14 cellular contexts compared by ENCODE assay signal in the genomic region with DNA sequence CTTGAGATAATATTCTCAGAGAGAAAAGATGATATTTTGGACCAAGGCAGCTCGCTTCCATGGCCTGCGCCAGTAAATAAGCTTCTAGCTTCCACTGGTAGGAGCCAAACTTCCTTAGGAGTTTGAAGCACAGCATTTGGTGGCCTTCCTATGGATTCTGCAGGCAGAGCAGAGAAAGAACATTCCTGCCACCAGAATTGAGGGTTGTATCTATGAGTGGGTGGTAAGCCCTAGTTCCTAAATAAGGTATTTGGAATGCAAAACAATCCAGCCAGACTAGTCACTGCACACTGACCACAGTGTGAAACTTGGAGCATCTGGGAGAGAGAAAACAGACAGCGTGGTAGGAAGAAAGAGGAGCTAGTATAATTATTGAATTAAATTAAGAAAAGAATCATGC. TPM values are rescaled to one million over a fixed set of nuclear protein-coding genes. Genes with fewer than 3 reads are reported as not detected.
DNase-seq lines count a peak whose midpoint lies in the region; ATAC-seq and TF ChIP-seq lines count a peak whose summit lies in the region.
"Had no signal": no experiment of that assay in that cellular context is flagged by ENCODE, and none has a peak within 500 bp of the region (broad histone marks: within the 10 kb centered on the region; RNA-seq: fewer than 3 reads in every experiment).

No MANE protein-coding gene starts in this region.

- peak overlapping the region; percentile 57 for H3K27ac ChIP-seq in mesodermal cell (ENCODE audit: low read depth, low read length, severe bottlenecking)

- no peak overlapping the region for H3K4me3 Mint-ChIP-seq in chondrocyte (ENCODE audit: unreplicated experiment)
- H3K4me3 Mint-ChIP-seq: CD4-positive, alpha-beta memory T cell; stimulated activated naive CD8-positive, alpha-beta T cell treated with anti-CD3 and anti-CD28 coated beads, Interleukin-15, Interleukin-2, amounts not matched to agents 100 ng/mL and 50 ng/mL, for 24 hours had no signal

- H3K36me3 ChIP-seq in mesodermal cell (ENCODE audit: control insufficient read depth, insufficient read depth, low read length): no peaks in the 10 kb centered on the region

- peaks cover 7% of the 10 kb centered on the region for H3K9me3 Mint-ChIP-seq in chondrocyte (ENCODE audit: low read depth)
- H3K9me3 Mint-ChIP-seq: CD4-positive, alpha-beta memory T cell; stimulated activated naive CD8-positive, alpha-beta T cell treated with anti-CD3 and anti-CD28 coated beads, Interleukin-15, Interleukin-2, amounts not matched to agents 100 ng/mL and 50 ng/mL, for 24 hours had no signal

- H3K9me3 ChIP-seq in mesodermal cell (ENCODE audit: control insufficient read depth, low read length): peaks cover 7% of the 10 kb centered on the region

- 71 to 94% methylated on average over 2 of the region's 3 CpGs for WGBS in mesodermal cell (ENCODE audit: insufficient coverage in 2 of 2), 2 experiments

- ATAC-seq in HG03135 (IDR thresholded peaks at IDR 0.05; ENCODE audit: unreplicated experiment) (no peak), GM18907 (IDR thresholded peaks at IDR 0.05; ENCODE audit: unreplicated experiment) (no peak)

- peak; percentile 70 for TF ChIP-seq CTCF in chondrocyte (IDR thresholded peaks at IDR 0.05)

- DNase-seq in AG20443 (ENCODE audit: low spot score) (peak; percentile 88), M059J (ENCODE audit: low read depth) (peak; percentile 88), chondrocyte (ENCODE audit: low spot score) (no peak), SIG-M5 (lab: John Stamatoyannopoulos, UW) (no peak)
- no peak for DNase-seq in activated CD4-positive, CD25-positive, alpha-beta regulatory T cell (lab: John Stamatoyannopoulos, UW)
- DNase-seq: CD4-positive, alpha-beta memory T cell; effector CD8-positive, alpha-beta T cell; NCI-H1105; stimulated activated CD4-positive, alpha-beta T cell treated with anti-CD3 and anti-CD28 coated beads, Interleukin-4, amount 100 ng/mL, for 4 hours had no signal

- H3K4me3 ChIP-seq in mesodermal cell (ENCODE audit: extremely low read depth, insufficient read depth, low read length, poor library complexity, severe bottlenecking): no peak overlapping the region

- H3K36me3 Mint-ChIP-seq in chondrocyte (ENCODE audit: low read depth): peaks cover 3% of the 10 kb centered on the region
- H3K36me3 Mint-ChIP-seq: CD4-positive, alpha-beta memory T cell had no signal

- peaks cover 67% of the 10 kb centered on the region for H3K4me1 Mint-ChIP-seq in chondrocyte (ENCODE audit: low read depth)
- H3K4me1 Mint-ChIP-seq: CD4-positive, alpha-beta memory T cell had no signal

- H3K4me1 ChIP-seq in mesodermal cell (ENCODE audit: control insufficient read depth, insufficient read depth, low read length, poor library complexity, severe bottlenecking): peaks cover 27% of the 10 kb centered on the region

- H3K27me3 Mint-ChIP-seq in chondrocyte (ENCODE audit: low read depth): no peaks in the 10 kb centered on the region
- H3K27me3 Mint-ChIP-seq: CD4-positive, alpha-beta memory T cell; stimulated activated naive CD8-positive, alpha-beta T cell treated with anti-CD3 and anti-CD28 coated beads, Interleukin-15, Interleukin-2, amounts not matched to agents 100 ng/mL and 50 ng/mL, for 24 hours had no signal

- H3K27ac Mint-ChIP-seq in chondrocyte (ENCODE audit: unreplicated experiment): peak overlapping the region; percentile 52
- H3K27ac Mint-ChIP-seq: CD4-positive, alpha-beta memory T cell; progenitor cell of endocrine pancreas; stimulated activated naive CD8-positive, alpha-beta T cell treated with anti-CD3 and anti-CD28 coated beads, Interleukin-15, Interleukin-2, amounts not matched to agents 100 ng/mL and 50 ng/mL, for 24 hours had no signal

RNA-seq across cellular contexts. Expression of gene BCAR3, which starts 54.1 kb away (rescaled TPM):
- 52.4 and 72.2 TPM in 2 replicates for total RNA-seq in M059J (2014; rRNA removed; shearing (Covaris generic))
- 12.1 to 20.6 TPM (median 18.5 TPM) in 3 replicates for total RNA-seq in chondrocyte
- polyA plus RNA-seq in mesodermal cell (2013, experiment 1 of 2): 38.3 TPM
- polyA plus RNA-seq in mesodermal cell (2013, experiment 2 of 2): 40.0 TPM

Comparison
In these comparisons a context has a peak if more than half of its experiments do, and no peak if none do; other contexts are left out.
1. DNase-seq: peak in AG20443 (single experiment) and M059J (single experiment); none in chondrocyte (single experiment), activated CD4-positive, CD25-positive, alpha-beta regulatory T cell (0 of 4) and SIG-M5 (single experiment).